In genomic region chr7:134645478-134645877, GRCh38 we compare ENCODE assay signal across 10 cellular contexts. TPM values are rescaled to one million over a fixed set of nuclear protein-coding genes. Genes with fewer than 3 reads are reported as not detected.
DNase-seq lines count a peak whose midpoint lies in the region; ATAC-seq, FAIRE-seq and TF ChIP-seq lines count a peak whose summit lies in the region.
"Had no signal": no experiment of that assay in that cellular context is flagged by ENCODE, and none has a peak within 500 bp of the region (broad histone marks: within the 10 kb centered on the region; RNA-seq: fewer than 3 reads in every experiment).

No MANE protein-coding gene starts in this region.

- H3K9me3 ChIP-seq in ES-I3 (ENCODE audit: control insufficient read depth, insufficient read depth, low read length) (no peaks in the 10 kb centered on the region), SJSA1 (replicated peaks) (no peaks in the 10 kb centered on the region)

- no peak for TF ChIP-seq POLR2A in GM12892 (IDR thresholded peaks at IDR 0.05; ENCODE audit: low read depth, low read length)

- TF ChIP-seq CTCF in foreskin keratinocyte (conservative IDR thresholded peaks at IDR 0.05) (no peak), endothelial cell (IDR thresholded peaks at IDR 0.05; ENCODE audit: unreplicated experiment) (no peak)

- no peaks in the 10 kb centered on the region for H3K9me3 Mint-ChIP-seq in endothelial cell (ENCODE audit: unreplicated experiment)

- peak overlapping the region; percentile 78; the same call in 1 of the 2 replicates for H3K9ac ChIP-seq in ES-I3 (ENCODE audit: low read depth, low read length)

- peak overlapping the region; percentile 50 for H3K4me3 ChIP-seq in SJSA1
- H3K4me3 ChIP-seq in skeletal muscle cell (ENCODE audit: low read depth, low read length): peak overlapping the region; percentile 91

- peak overlapping the region; percentile 80 for H3K27ac ChIP-seq in SJSA1
- peak overlapping the region; percentile 68 for H3K27ac ChIP-seq in foreskin keratinocyte

- FAIRE-seq in GM12892 (lab: Jason Lieb, UNC): no peak
- FAIRE-seq: endometrium, G401.6 had no signal

- H3K27me3 ChIP-seq in SJSA1 (replicated peaks): no peaks in the 10 kb centered on the region
- H3K27me3 ChIP-seq in foreskin keratinocyte: no peaks in the 10 kb centered on the region

- DNase-seq in SJSA1 (ENCODE audit: low read depth in 1 of 2, low spot score in 2 of 2) (no peak), foreskin keratinocyte (no peak), skeletal muscle cell (ENCODE audit: low read depth) (no peak), GM12892 (ENCODE audit: insufficient read length) (no peak), cerebellum (ENCODE audit: low spot score) (no peak), endothelial cell (ENCODE audit: low spot score) (no peak)

- no peaks in the 10 kb centered on the region for H3K27me3 Mint-ChIP-seq in endothelial cell (ENCODE audit: unreplicated experiment)

- no peak overlapping the region for H3K27ac Mint-ChIP-seq in endothelial cell (ENCODE audit: unreplicated experiment)

- no peak overlapping the region for H3K4me3 Mint-ChIP-seq in endothelial cell (ENCODE audit: unreplicated experiment)

- no peaks in the 10 kb centered on the region for H3K36me3 Mint-ChIP-seq in endothelial cell (ENCODE audit: low read depth, unreplicated experiment)

- H3K4me1 Mint-ChIP-seq in endothelial cell (ENCODE audit: unreplicated experiment): peaks cover 10% of the 10 kb centered on the region

- H3K4me1 ChIP-seq in ES-I3 (ENCODE audit: insufficient read depth, low read length) (no peaks in the 10 kb centered on the region), SJSA1 (replicated peaks) (peaks cover 14% of the 10 kb centered on the region), foreskin keratinocyte (peaks cover 21% of the 10 kb centered on the region)

- ATAC-seq in foreskin keratinocyte: no peak
- ATAC-seq in HG02885 (IDR thresholded peaks at IDR 0.05; ENCODE audit: poor library complexity, unreplicated experiment): no peak

- H3K36me3 ChIP-seq in ES-I3 (ENCODE audit: insufficient read depth, low read length) (no peaks in the 10 kb centered on the region), SJSA1 (no peaks in the 10 kb centered on the region)

RNA-seq across cellular contexts. Expression of gene BPGM, which starts 1.2 kb away (rescaled TPM):
- 43.7 and 45.4 TPM in 2 replicates for total RNA-seq in SJSA1 (2014; rRNA removed; shearing (Covaris generic))
- total RNA-seq in foreskin keratinocyte (20.6 and 28.0 TPM in 2 replicates), cerebellum (25.4 TPM), endothelial cell (ENCODE audit: unreplicated experiment) (17.7 TPM)
- polyA plus RNA-seq in foreskin keratinocyte: 16.8 and 20.6 TPM in 2 replicates
- 11.2 TPM for polyA plus RNA-seq in GM12892 (2012; ENCODE audit: missing spikeins)
